8 cellular contexts compared by ENCODE assay signal in genomic region chr4:80184053-80184790, GRCh38. TPM values are rescaled to one million over a fixed set of nuclear protein-coding genes. Genes with fewer than 3 reads are reported as not detected.
DNase-seq lines count a peak whose midpoint lies in the region; ATAC-seq and TF ChIP-seq lines count a peak whose summit lies in the region.

No MANE protein-coding gene starts in this region.

- no peaks in the 10 kb centered on the region for H3K4me1 ChIP-seq in NT2/D1 (ENCODE audit: insufficient read depth, insufficient read length)

- ATAC-seq in GM19324 (IDR thresholded peaks at IDR 0.05; ENCODE audit: low FRiP score, unreplicated experiment) = peak; percentile 98
- peak; percentile 88 for ATAC-seq in HG03442 (IDR thresholded peaks at IDR 0.05; ENCODE audit: unreplicated experiment)
- ATAC-seq in activated T-cell treated with anti-CD3 and anti-CD28 coated beads, Interleukin-2, amount 50 U/mL, for 72 hours (replicated peaks in 1 of 2) = peak; percentile 84 to 88

- peaks cover 74% of the 10 kb centered on the region for H3K27me3 ChIP-seq in NT2/D1 (ENCODE audit: insufficient read depth, insufficient read length)

- peak; percentile 92 for TF ChIP-seq CTCF in nephron progenitor cell (IDR thresholded peaks at IDR 0.05)

- peaks cover 47% of the 10 kb centered on the region for H3K4me1 Mint-ChIP-seq in activated T-cell treated with anti-CD3 and anti-CD28 coated beads, Interleukin-2, amount 50 U/mL, for 72 hours (ENCODE audit: low read depth)
- H3K4me1 Mint-ChIP-seq in nephron progenitor cell = peaks cover 30% of the 10 kb centered on the region
- H3K4me1 Mint-ChIP-seq in stimulated activated naive CD8-positive, alpha-beta T cell treated with anti-CD3 and anti-CD28 coated beads, Interleukin-15, Interleukin-2, amounts not matched to agents 100 ng/mL and 50 ng/mL, for 24 hours (ENCODE audit: low read depth) = peaks cover 57% of the 10 kb centered on the region

- H3K9me3 ChIP-seq in NT2/D1 (ENCODE audit: insufficient read depth, low read length) = peaks cover 10% of the 10 kb centered on the region; the same call in 1 of the 2 replicates

- H3K9me3 Mint-ChIP-seq in activated T-cell treated with anti-CD3 and anti-CD28 coated beads, Interleukin-2, amount 50 U/mL, for 72 hours = peaks cover 3 to 4% of the 10 kb centered on the region in 2 donors
- H3K9me3 Mint-ChIP-seq in nephron progenitor cell = peaks cover 13% of the 10 kb centered on the region
- H3K9me3 Mint-ChIP-seq in stimulated activated naive CD8-positive, alpha-beta T cell treated with anti-CD3 and anti-CD28 coated beads, Interleukin-15, Interleukin-2, amounts not matched to agents 100 ng/mL and 50 ng/mL, for 24 hours = peaks cover 9% of the 10 kb centered on the region

- no peaks in the 10 kb centered on the region for H3K36me3 ChIP-seq in NT2/D1 (ENCODE audit: insufficient read depth, insufficient read length, low read length)

- DNase-seq in C1 segment of cervical spinal cord (lab: John Stamatoyannopoulos, UW) (peak in 13 of 14 donors; percentile 10 to 88 (median 62)), NT2/D1 (ENCODE audit: low read depth, low spot score) (peak; percentile 70), fibroblast of peridontal ligament (ENCODE audit: extremely low read depth) (peak; percentile 83), nephron progenitor cell (peak; percentile 93)
- DNase-seq in activated T-cell treated with anti-CD3 and anti-CD28 coated beads, Interleukin-2, amount 50 U/mL, for 72 hours = peak; percentile 93 to 97

- H3K27ac Mint-ChIP-seq in activated T-cell treated with anti-CD3 and anti-CD28 coated beads, Interleukin-2, amount 50 U/mL, for 72 hours = peak overlapping the region; percentile 80
- H3K27ac Mint-ChIP-seq in nephron progenitor cell = no peak overlapping the region
- peak overlapping the region; percentile 99 for H3K27ac Mint-ChIP-seq in stimulated activated naive CD8-positive, alpha-beta T cell treated with anti-CD3 and anti-CD28 coated beads, Interleukin-15, Interleukin-2, amounts not matched to agents 100 ng/mL and 50 ng/mL, for 24 hours

- H3K4me3 ChIP-seq in NT2/D1 (ENCODE audit: insufficient read length, low read depth) = peak overlapping the region; percentile 50

- peak overlapping the region; percentile 56 for H3K9ac ChIP-seq in NT2/D1 (ENCODE audit: insufficient read length, low read depth)

- H3K27me3 Mint-ChIP-seq in activated T-cell treated with anti-CD3 and anti-CD28 coated beads, Interleukin-2, amount 50 U/mL, for 72 hours (ENCODE audit: low read depth) = peaks cover 46% of the 10 kb centered on the region
- peaks cover 93% of the 10 kb centered on the region for H3K27me3 Mint-ChIP-seq in nephron progenitor cell (ENCODE audit: low read depth, poor library complexity)
- peaks cover 26% of the 10 kb centered on the region for H3K27me3 Mint-ChIP-seq in stimulated activated naive CD8-positive, alpha-beta T cell treated with anti-CD3 and anti-CD28 coated beads, Interleukin-15, Interleukin-2, amounts not matched to agents 100 ng/mL and 50 ng/mL, for 24 hours

- H3K4me3 Mint-ChIP-seq in activated T-cell treated with anti-CD3 and anti-CD28 coated beads, Interleukin-2, amount 50 U/mL, for 72 hours = peak overlapping the region; percentile 85 to 91
- H3K4me3 Mint-ChIP-seq in nephron progenitor cell = peak overlapping the region; percentile 81
- peak overlapping the region; percentile 97 for H3K4me3 Mint-ChIP-seq in stimulated activated naive CD8-positive, alpha-beta T cell treated with anti-CD3 and anti-CD28 coated beads, Interleukin-15, Interleukin-2, amounts not matched to agents 100 ng/mL and 50 ng/mL, for 24 hours

- peaks cover 12 to 13% of the 10 kb centered on the region in 2 donors for H3K36me3 Mint-ChIP-seq in activated T-cell treated with anti-CD3 and anti-CD28 coated beads, Interleukin-2, amount 50 U/mL, for 72 hours (ENCODE audit: insufficient read depth in 2 of 2)
- H3K36me3 Mint-ChIP-seq in nephron progenitor cell (ENCODE audit: low read depth) = no peaks in the 10 kb centered on the region
- peaks cover 8% of the 10 kb centered on the region for H3K36me3 Mint-ChIP-seq in stimulated activated naive CD8-positive, alpha-beta T cell treated with anti-CD3 and anti-CD28 coated beads, Interleukin-15, Interleukin-2, amounts not matched to agents 100 ng/mL and 50 ng/mL, for 24 hours (ENCODE audit: low read depth)

RNA-seq across cellular contexts. Expression of gene PRDM8, which starts 13.1 kb away (rescaled TPM):
- 1 to 10 TPM; 1.8 to 3.3 TPM for total RNA-seq in activated T-cell treated with anti-CD3 and anti-CD28 coated beads, Interleukin-2, amount 50 U/mL, for 72 hours

Comparison
In these comparisons a context has a peak if more than half of its experiments do, and no peak if none do; other contexts are left out.
1. Peak in every context shown above with its lines: DNase-seq, ATAC-seq and H3K4me3 ChIP-seq.